Comparison of ENCODE assay signal across 23 cellular contexts in genomic region chr12:92866418-92866817, GRCh38.
DNase-seq lines count a peak whose midpoint lies in the region; ATAC-seq, FAIRE-seq and TF ChIP-seq lines count a peak whose summit lies in the region.
"Had no signal": no experiment of that assay in that cellular context is flagged by ENCODE, and none has a peak within 500 bp of the region (broad histone marks: within the 10 kb centered on the region; RNA-seq: fewer than 3 reads in every experiment).

No MANE protein-coding gene starts in this region.

- DNase-seq in M059J (ENCODE audit: low read depth) (peak; percentile 5), K562 (ENCODE audit: extremely low read depth in 1 of 4, low spot score in 3 of 4) (no peak), fibroblast of the aortic adventitia (ENCODE audit: low read depth) (peak; percentile 14), hippocampal formation (lab: John Stamatoyannopoulos, UW) (no peak), WERI-Rb-1 (no peak), GM10248 (ENCODE audit: extremely low spot score) (no peak)
- DNase-seq: ACHN; BE2C; C1 segment of cervical spinal cord; CD4-positive, CD25-positive, alpha-beta regulatory T cell; CD8-positive, alpha-beta memory T cell; COR-L47; DMS 273 treated with DMSO at 0.1 percent for 48 hours; DMS53; DND-41; EL; HFFc6 had no signal

- intact Hi-C loops in K562 (cut with micrococcal nuclease) = no loop called here

- BruUV-seq in K562 (replicated peaks; lab: Mats Ljungman, UMichigan) = no TSS peak

- 0 out of 2 replicates have a peak, but pooled peaks cover 4% of the 10 kb centered on the region for H4K20me1 ChIP-seq in K562 (replicated peaks; ENCODE audit: control insufficient read depth, insufficient read depth, low read length)

- H3K9me1 ChIP-seq in K562 (ENCODE audit: control insufficient read depth, insufficient read depth, low read length) = no peaks in the 10 kb centered on the region

- ATAC-seq in K562 = peak; percentile 49; the same call in 1 of the 3 replicates
- ATAC-seq: HCT116, HepG2 had no signal

- no peak for TF ChIP-seq EP300 in K562 (IDR thresholded peaks at IDR 0.05; ENCODE audit: low read length)

- WGBS in K562 (ENCODE audit: insufficient coverage, low coverage, missing lambda C conversion rate) = 100% methylated on average over 2 of the region's 2 CpGs

- CTCF ChIA-PET in K562 (lab: Yijun Ruan, JAX; ENCODE audit: low intra/inter-chr PET ratio) (no interaction called here), GM10248 (lab: Yijun Ruan, JAX) (interaction anchor here (1.2 to 2.7 kb wide), 5 partner anchors 8 to 82 kb away, joined by 3 to 13 read pairs (median 3); no protein-coding TSS in a partner anchor)

- H3K9ac ChIP-seq in K562 (ENCODE audit: insufficient read depth in 1 of 2, low read depth in 2 of 2, low read length in 2 of 2) = no peak overlapping the region

- H3K4me1 ChIP-seq in K562 (replicated peaks in 1 of 2; ENCODE audit: control insufficient read depth in 2 of 2, insufficient read depth in 2 of 2, low read length in 2 of 2) = peaks cover 0 to 3% of the 10 kb centered on the region in 2 experiments; a peak in 1 of 5 replicates
- H3K4me1 ChIP-seq: BE2C had no signal

- in situ Hi-C loops in K562 (cut with MboI) = no loop called here

- H3K9me3 ChIP-seq in K562 (replicated peaks; ENCODE audit: control insufficient read depth, insufficient read depth, low read depth, low read length) (no peaks in the 10 kb centered on the region), WERI-Rb-1 (ENCODE audit: severe bottlenecking) (no peaks in the 10 kb centered on the region)
- H3K9me3 ChIP-seq: BE2C had no signal

- peaks cover 11% of the 10 kb centered on the region; the same call in 2 of the 3 replicates for H3K36me3 ChIP-seq in K562 (ENCODE audit: control insufficient read depth, insufficient read depth, low read length)
- no peaks in the 10 kb centered on the region; the same call in 1 of the 2 replicates for H3K36me3 ChIP-seq in WERI-Rb-1

- H3K27me3 ChIP-seq in K562 (ENCODE audit: control insufficient read depth in 2 of 2, insufficient read depth in 2 of 2, low read length in 2 of 2) (no peaks in the 10 kb centered on the region), WERI-Rb-1 (ENCODE audit: insufficient read depth, low read depth, severe bottlenecking) (no peaks in the 10 kb centered on the region)
- H3K27me3 ChIP-seq: BE2C had no signal

- H3K4me3 ChIP-seq in K562 (no peak overlapping the region), fibroblast of the aortic adventitia (ENCODE audit: low read depth, low read length) (no peak overlapping the region), WERI-Rb-1 (ENCODE audit: low read depth, low read length) (no peak overlapping the region)

- POLR2A ChIA-PET in K562 (lab: Yijun Ruan, JAX) (interaction anchor here (0.7 to 1.4 kb wide), 2 partner anchors 10 to 16 kb away, joined by 4 to 5 read pairs; no protein-coding TSS in a partner anchor), GM10248 (lab: Yijun Ruan, JAX) (no interaction called here)

- H3K27ac ChIP-seq in K562 (ENCODE audit: extremely low read depth, low read depth, low read length) (no peak overlapping the region), WERI-Rb-1 (no peak overlapping the region)

- no peak for FAIRE-seq in K562 (lab: Jason Lieb, UNC)
- FAIRE-seq: A204.1, GM12891, GM19239, H54, HepG2 had no signal

- TF ChIP-seq RAD21 in K562 (CRISPR knock-in tag; conservative IDR thresholded peaks at IDR 0.05 in 1 of 2, IDR thresholded peaks at IDR 0.05 in 1 of 2) = no peak

- H2AFZ ChIP-seq in K562 (ENCODE audit: low read depth, low read length) = no peak overlapping the region

- no peaks in the 10 kb centered on the region for H3K79me2 ChIP-seq in K562 (ENCODE audit: control insufficient read depth, insufficient read depth, low read length)

- no peak for TF ChIP-seq POLR2A in K562 (conservative IDR thresholded peaks at IDR 0.05)

- TF ChIP-seq CTCF in K562 (IDR thresholded peaks at IDR 0.05 in 2 of 3, conservative IDR thresholded peaks at IDR 0.05 in 1 of 3; ENCODE audit: insufficient read depth in 2 of 3, low read depth in 1 of 3, low read length in 3 of 3) = no peak
- TF ChIP-seq CTCF in fibroblast of the aortic adventitia (IDR thresholded peaks at IDR 0.05; ENCODE audit: insufficient read depth, low read length) = no peak
- no peak for TF ChIP-seq CTCF in WERI-Rb-1 (IDR thresholded peaks at IDR 0.05; ENCODE audit: low read depth, low read length)
- no peak for TF ChIP-seq CTCF in GM10248 (IDR thresholded peaks at IDR 0.05; ENCODE audit: control extremely low read depth, extremely low read depth, low read depth, missing control alignments)

- H3K4me2 ChIP-seq in K562 (ENCODE audit: insufficient read depth, low read length) = no peak overlapping the region

TF ChIP-seq in K562, 482 proteins besides CTCF, POLR2A, EP300 and RAD21:
- TF ChIP-seq MAFK (IDR thresholded peaks at IDR 0.05; ENCODE audit: low read length) (peak; percentile 39; the same call in 1 of the 2 replicates), NFE2L1 (tag; IDR thresholded peaks at IDR 0.05; ENCODE audit: borderline replicate concordance, low read depth) (peak; percentile 10; the same call in 1 of the 2 replicates), PHB (CRISPR knock-in tag; IDR thresholded peaks at IDR 0.05) (no peak), HNRNPLL (IDR thresholded peaks at IDR 0.05; ENCODE audit: low read depth, low read length, poor library complexity, severe bottlenecking) (no peak), NUFIP1 (IDR thresholded peaks at IDR 0.05; ENCODE audit: partially characterized antibody) (no peak), MAFG (tag; conservative IDR thresholded peaks at IDR 0.05) (peak; percentile 63), MYBL2 (IDR thresholded peaks at IDR 0.05; ENCODE audit: low read depth) (no peak), MYBL2 (CRISPR knock-in tag; IDR thresholded peaks at IDR 0.05; ENCODE audit: borderline replicate concordance) (no peak), NR1H2 (CRISPR knock-in tag; IDR thresholded peaks at IDR 0.05) (no peak), ARNT (IDR thresholded peaks at IDR 0.05) (no peak), ZNF592 (IDR thresholded peaks at IDR 0.05) (no peak), ZNF696 (CRISPR knock-in tag; conservative IDR thresholded peaks at IDR 0.05) (no peak), MBD1 (CRISPR knock-in tag; IDR thresholded peaks at IDR 0.05) (no peak), ZNF316 (IDR thresholded peaks at IDR 0.05) (peak; percentile 86), ZSCAN32 (CRISPR knock-in tag; IDR thresholded peaks at IDR 0.05) (no peak), C11orf30 (IDR thresholded peaks at IDR 0.05; ENCODE audit: low read depth) (peak; percentile 75), MAFF (IDR thresholded peaks at IDR 0.05; ENCODE audit: low read length) (peak; percentile 27; the same call in 1 of the 2 replicates), NFE2 (IDR thresholded peaks at IDR 0.05; ENCODE audit: low read depth) (peak; percentile 48), ZBED1 (IDR thresholded peaks at IDR 0.05) (no peak)

Comparison
In these comparisons a context has a peak if more than half of its experiments do, and no peak if none do; other contexts are left out.
1. DNase-seq: peak in M059J (single experiment) and fibroblast of the aortic adventitia (single experiment); none in K562 (0 of 4), hippocampal formation (0 of 2), WERI-Rb-1 (single experiment) and GM10248 (single experiment).